Comparison of ENCODE assay signal across 11 cellular contexts in genomic region chr2:174971868-174972781, GRCh38. TPM values are rescaled to one million over a fixed set of nuclear protein-coding genes. Genes with fewer than 3 reads are reported as not detected.
A peak's percentile ranks its signal among the peaks of the same experiment; 100 is the strongest.
DNase-seq lines count a peak whose midpoint lies in the region; TF ChIP-seq lines count a peak whose summit lies in the region.
"Had no signal": no experiment of that assay in that cellular context is flagged by ENCODE, and none has a peak within 500 bp of the region (broad histone marks: within the 10 kb centered on the region; RNA-seq: fewer than 3 reads in every experiment).

No MANE protein-coding gene starts in this region.

- no peak overlapping the region for H4K12ac ChIP-seq in trophoblast cell (ENCODE audit: low read depth, low read length)

- H4K91ac ChIP-seq in trophoblast cell (ENCODE audit: low read depth, low read length), result no peak overlapping the region

- no peak overlapping the region for H3K27ac ChIP-seq in trophoblast cell (ENCODE audit: low read depth, low read length)
- H3K27ac ChIP-seq: 22Rv1, thoracic aorta had no signal

- no peak overlapping the region for H4K8ac ChIP-seq in trophoblast cell (ENCODE audit: low read depth, low read length)

- peaks cover 0 to 7% of the 10 kb centered on the region in 2 experiments for H3K4me1 ChIP-seq in trophoblast cell (ENCODE audit: control insufficient read depth in 1 of 2, insufficient read depth in 2 of 2, low read length in 2 of 2)

- CTCF ChIA-PET in HEK293T (lab: Yijun Ruan, JAX), result interaction anchor here (0.6 kb wide), 1 partner anchor 200 kb away, joined by 7 read pairs; no protein-coding TSS in a partner anchor

- H3K9me3 ChIP-seq in trophoblast cell (ENCODE audit: insufficient read depth, low read depth, low read length), result no peaks in the 10 kb centered on the region
- H3K9me3 ChIP-seq: thoracic aorta had no signal

- no peak overlapping the region for H3K9ac ChIP-seq in trophoblast cell (ENCODE audit: low read length)

- no peak overlapping the region for H2BK5ac ChIP-seq in trophoblast cell (ENCODE audit: low read depth, low read length, poor library complexity)

- no peak overlapping the region for H2BK120ac ChIP-seq in trophoblast cell (ENCODE audit: insufficient read depth, low read length, poor library complexity)

- DNase-seq in DMS 273 (lab: John Stamatoyannopoulos, UW; ENCODE audit: unreplicated experiment) (peak; percentile 60), DMS 273 treated with DMSO at 0.1 percent for 48 hours (lab: John Stamatoyannopoulos, UW) (no peak), NCI-H510A treated with DMSO at 0.1 percent for 48 hours (lab: John Stamatoyannopoulos, UW) (peak; percentile 63), dermis microvascular lymphatic vessel endothelial cell (ENCODE audit: low read depth in 2 of 2) (peak; percentile 61 to 93), trophoblast cell (peak; percentile 69 to 89), superior temporal gyrus (ENCODE audit: extremely low spot score) (no peak), NCI-H1694 treated with DMSO at 0.1 percent for 48 hours (lab: John Stamatoyannopoulos, UW) (no peak), HEK293T (ENCODE audit: extremely low spot score) (no peak)
- DNase-seq: stimulated activated CD4-positive, alpha-beta T cell treated with anti-CD3 and anti-CD28 coated beads, Interleukin-12 subunit alpha, Interleukin-12 subunit beta, amount 100 ng/mL, for 4 hours had no signal

- peak overlapping the region; percentile 48 for H3K23ac ChIP-seq in trophoblast cell (ENCODE audit: low read length)

- no CpG with 5 or more reads among the region's 7 CpGs for WGBS in trophoblast cell (ENCODE audit: extremely low coverage, insufficient coverage, insufficient read length)

- H2AK5ac ChIP-seq in trophoblast cell (ENCODE audit: low read length), result no peak overlapping the region

- no peak overlapping the region for H3K4me2 ChIP-seq in trophoblast cell (ENCODE audit: low read length)

- H3K36me3 ChIP-seq in trophoblast cell (ENCODE audit: control insufficient read depth in 1 of 2, insufficient read depth in 2 of 2, low read length in 2 of 2), result no peaks in the 10 kb centered on the region
- H3K36me3 ChIP-seq: thoracic aorta had no signal

- H2BK12ac ChIP-seq in trophoblast cell (ENCODE audit: low read length), result no peak overlapping the region

- H3K27me3 ChIP-seq in trophoblast cell (ENCODE audit: insufficient read depth, low read length), result no peaks in the 10 kb centered on the region

- H2AFZ ChIP-seq in trophoblast cell (ENCODE audit: insufficient read depth, low read length, poor library complexity), result no peak overlapping the region

- POLR2A ChIA-PET in HEK293T (lab: Yijun Ruan, JAX), result no interaction called here

- H3K4me3 ChIP-seq in trophoblast cell (ENCODE audit: low read depth, low read length), result no peak overlapping the region
- H3K4me3 ChIP-seq: thoracic aorta had no signal

- H3K79me2 ChIP-seq in trophoblast cell (ENCODE audit: control insufficient read depth, insufficient read depth, low read length, poor library complexity), result no peaks in the 10 kb centered on the region

- H3K14ac ChIP-seq in trophoblast cell (ENCODE audit: low read length), result no peak overlapping the region

- H3K18ac ChIP-seq in trophoblast cell (ENCODE audit: low read length), result no peak overlapping the region

- no peaks in the 10 kb centered on the region for H3K79me1 ChIP-seq in trophoblast cell (ENCODE audit: low read length)

- H3K4ac ChIP-seq in trophoblast cell (ENCODE audit: low read depth, low read length), result no peak overlapping the region

TF ChIP-seq in HEK293T, 16 proteins besides CTCF, POLR2A, EP300 and RAD21:
- TF ChIP-seq FOXA1 (IDR thresholded peaks at IDR 0.05), result no peak
- no peak for TF ChIP-seq ELF4 (IDR thresholded peaks at IDR 0.05)
- TF ChIP-seq CTBP1 (IDR thresholded peaks at IDR 0.05; ENCODE audit: borderline replicate concordance), result no peak
- TF ChIP-seq BHLHE40 (IDR thresholded peaks at IDR 0.05; ENCODE audit: borderline replicate concordance), result no peak
- TF ChIP-seq SUZ12 (IDR thresholded peaks at IDR 0.05), result no peak
- no peak for TF ChIP-seq ZNF384 (IDR thresholded peaks at IDR 0.05)
- no peak for TF ChIP-seq FOXM1 (IDR thresholded peaks at IDR 0.05; ENCODE audit: borderline replicate concordance)
- TF ChIP-seq HDGF (IDR thresholded peaks at IDR 0.05; ENCODE audit: borderline replicate concordance), result no peak
- TF ChIP-seq SP1 (IDR thresholded peaks at IDR 0.05), result no peak
- no peak for TF ChIP-seq NFRKB (IDR thresholded peaks at IDR 0.05)
- TF ChIP-seq TARDBP (IDR thresholded peaks at IDR 0.05), result no peak
- no peak for TF ChIP-seq PKNOX1 (IDR thresholded peaks at IDR 0.05)
- no peak for TF ChIP-seq L3MBTL2 (conservative IDR thresholded peaks at IDR 0.05)
- no peak for TF ChIP-seq LEF1 (IDR thresholded peaks at IDR 0.05; ENCODE audit: borderline replicate concordance)
- TF ChIP-seq ARNT (IDR thresholded peaks at IDR 0.05), result no peak
- TF ChIP-seq FOXK2 (IDR thresholded peaks at IDR 0.05), result no peak

RNA-seq across cellular contexts. Expression of gene CHN1, which starts 33.1 kb away (rescaled TPM):
- 9.8 and 9.9 TPM in 2 replicates for total RNA-seq in dermis microvascular lymphatic vessel endothelial cell
- 7.3 and 8.7 TPM in 2 replicates for polyA plus RNA-seq in trophoblast cell (2013)

Comparison
In these comparisons a context has a peak if more than half of its experiments do, and no peak if none do; other contexts are left out.
1. DNase-seq: peak in DMS 273 (single experiment), NCI-H510A treated with DMSO at 0.1 percent for 48 hours (single experiment), dermis microvascular lymphatic vessel endothelial cell (2 of 2) and trophoblast cell (2 of 2); none in DMS 273 treated with DMSO at 0.1 percent for 48 hours (single experiment), superior temporal gyrus (single experiment), NCI-H1694 treated with DMSO at 0.1 percent for 48 hours (single experiment) and HEK293T (single experiment).